In genomic region chr17:78236362-78237127, GRCh38 we compare ENCODE assay signal across 20 cellular contexts. TPM values are rescaled to one million over a fixed set of nuclear protein-coding genes. Genes with fewer than 3 reads are reported as not detected.
A peak's percentile ranks its signal among the peaks of the same experiment; 100 is the strongest.
DNase-seq lines count a peak whose midpoint lies in the region; ATAC-seq, FAIRE-seq and TF ChIP-seq lines count a peak whose summit lies in the region.
"Had no signal": no experiment of that assay in that cellular context is flagged by ENCODE, and none has a peak within 500 bp of the region (broad histone marks: within the 10 kb centered on the region; RNA-seq: fewer than 3 reads in every experiment).

No MANE protein-coding gene starts in this region.

- peaks cover 11 to 60% of the 10 kb centered on the region in 2 experiments; a peak in 4 of 5 replicates for H3K4me1 ChIP-seq in K562 (replicated peaks in 1 of 2; ENCODE audit: control insufficient read depth in 2 of 2, insufficient read depth in 2 of 2, low read length in 2 of 2)

- FAIRE-seq in K562 (lab: Jason Lieb, UNC): no peak

- BruUV-seq in K562 (replicated peaks; lab: Mats Ljungman, UMichigan): no TSS peak

- TF ChIP-seq RAD21 in K562 (CRISPR knock-in tag; conservative IDR thresholded peaks at IDR 0.05 in 1 of 2, IDR thresholded peaks at IDR 0.05 in 1 of 2): no peak

- H2AFZ ChIP-seq in K562 (ENCODE audit: low read depth, low read length): no peak overlapping the region
- H2AFZ ChIP-seq: GM23338 had no signal

- POLR2A ChIA-PET in K562 (lab: Yijun Ruan, JAX): interaction anchor here (0.6 to 4.0 kb wide), 6 partner anchors 9 to 226 kb away, joined by 3 to 14 read pairs (median 5); no protein-coding TSS in a partner anchor

- TF ChIP-seq CTCF in K562 (IDR thresholded peaks at IDR 0.05 in 2 of 3, conservative IDR thresholded peaks at IDR 0.05 in 1 of 3; ENCODE audit: insufficient read depth in 2 of 3, low read depth in 1 of 3, low read length in 3 of 3): no peak

- H4K20me1 ChIP-seq in K562 (replicated peaks; ENCODE audit: control insufficient read depth, insufficient read depth, low read length): no peaks in the 10 kb centered on the region

- H3K4me2 ChIP-seq in K562 (ENCODE audit: insufficient read depth, low read length): no peak overlapping the region
- H3K4me2 ChIP-seq: GM23338 had no signal

- no peak for TF ChIP-seq EP300 in K562 (IDR thresholded peaks at IDR 0.05; ENCODE audit: low read length)

- H3K36me3 ChIP-seq in K562 (ENCODE audit: control insufficient read depth, insufficient read depth, low read length): no peaks in the 10 kb centered on the region

- H3K27me3 ChIP-seq in K562 (ENCODE audit: control insufficient read depth in 2 of 2, insufficient read depth in 2 of 2, low read length in 2 of 2) (no peaks in the 10 kb centered on the region), layer of hippocampus (ENCODE audit: control insufficient read depth, insufficient read depth, low read length) (peaks cover 3% of the 10 kb centered on the region)

- no peak overlapping the region for H3K4me3 ChIP-seq in K562
- H3K4me3 ChIP-seq: GM23338 had no signal

- intact Hi-C loops in K562 (cut with micrococcal nuclease): no loop called here

- H3K27ac ChIP-seq in K562 (ENCODE audit: extremely low read depth, low read depth, low read length) (no peak overlapping the region), layer of hippocampus (ENCODE audit: low read depth, low read length) (peak overlapping the region; percentile 100), substantia nigra (ENCODE audit: low read depth, low read length, poor library complexity, severe bottlenecking) (peak overlapping the region; percentile 99)

- 82% methylated on average over 18 of the region's 20 CpGs for WGBS in K562 (ENCODE audit: insufficient coverage, low coverage, missing lambda C conversion rate)

- no peak for TF ChIP-seq POLR2A in K562 (conservative IDR thresholded peaks at IDR 0.05)

- no peaks in the 10 kb centered on the region for H3K79me2 ChIP-seq in K562 (ENCODE audit: control insufficient read depth, insufficient read depth, low read length)

- CTCF ChIA-PET in K562 (lab: Yijun Ruan, JAX; ENCODE audit: low intra/inter-chr PET ratio): no interaction called here

- ATAC-seq in K562: no peak
- ATAC-seq in stimulated activated naive CD8-positive, alpha-beta T cell treated with anti-CD3 and anti-CD28 coated beads, Interleukin-15, Interleukin-2, amounts not matched to agents 100 U/mL and 50 U/mL, for 24 hours: no peak
- ATAC-seq: GM23338, Panc1, Right ventricle myocardium inferior, SK-N-SH treated with all-trans-retinoic acid at 6 μM for 48 hours had no signal

- DNase-seq in NCI-H82 (lab: John Stamatoyannopoulos, UW) (peak; percentile 92), K562 (ENCODE audit: extremely low read depth in 1 of 4, low spot score in 3 of 4) (no peak), substantia nigra (lab: John Stamatoyannopoulos, UW) (no peak), germinal center (ENCODE audit: low spot score) (no peak), COLO829 (ENCODE audit: low spot score) (no peak)
- no peak for DNase-seq in stimulated activated naive CD8-positive, alpha-beta T cell treated with anti-CD3 and anti-CD28 coated beads, Interleukin-15, Interleukin-2, amounts not matched to agents 100 U/mL and 50 U/mL, for 24 hours
- DNase-seq: ACHN; AML-193; Calu3; CD4-positive, alpha-beta T cell; DMS53; MV-4-11; NCI-H1417; NCI-H1930; NCI-H748 treated with DMSO at 0.1 percent for 48 hours had no signal

- in situ Hi-C loops in K562 (cut with MboI): no loop called here

- peak overlapping the region in 1 of 2 experiments; percentile 37; a peak in 2 of 4 replicates for H3K9ac ChIP-seq in K562 (ENCODE audit: insufficient read depth in 1 of 2, low read depth in 2 of 2, low read length in 2 of 2)

- H3K9me1 ChIP-seq in K562 (ENCODE audit: control insufficient read depth, insufficient read depth, low read length): peaks cover 6% of the 10 kb centered on the region

- no peaks in the 10 kb centered on the region for H3K9me3 ChIP-seq in K562 (replicated peaks; ENCODE audit: control insufficient read depth, insufficient read depth, low read depth, low read length)

TF ChIP-seq in K562, 482 proteins besides CTCF, POLR2A, EP300 and RAD21 (continues in another document):
- TF ChIP-seq HNRNPH1 (optimal IDR thresholded peaks at IDR 0.05; ENCODE audit: low read depth, low read length): no peak

RNA-seq across cellular contexts. Expression of gene TMEM235, which starts 5.1 kb away (rescaled TPM):
- not detected in 2 replicates for total RNA-seq in K562 (2011; cell fraction: chromatin; rRNA removed; ENCODE audit: low replicate concordance)
- 0.17 TPM in 1 of 2 replicates, not detected in the other for total RNA-seq in K562 (2011; cell fraction: nucleolus; rRNA removed)
- not detected in 2 replicates for total RNA-seq in K562 (2011; cell fraction: nucleoplasm; rRNA removed)
- total RNA-seq in K562 (2014; rRNA removed) (not detected in 2 replicates), K562 (2014; rRNA removed; fragmentation: Illumina TruSeq; extraction: Trizol) (not detected in 2 replicates), K562 (2015; rRNA removed; fragmentation: Illumina TruSeq; extraction: Trizol) (not detected in 2 replicates), K562 (2021) (not detected in 2 replicates)
- polyA plus RNA-seq in K562 (2011; rRNA removed) (not detected in 2 replicates), K562 (2014; fragmentation: Illumina TruSeq; extraction: Trizol) (not detected in 2 replicates), K562 (2014; fragmentation: Nextera tagmentation; extraction: Ambion mirVana) (not detected), K562 (2014; rRNA removed) (not detected in 2 replicates)
- not detected in 2 replicates for polyA plus RNA-seq in K562 (2011; cell fraction: cytosol; rRNA removed)
- not detected in 2 replicates for polyA plus RNA-seq in K562 (2011; cell fraction: nucleus; rRNA removed)
- polyA plus RNA-seq in K562 (2012): not detected in 2 replicates
- polyA minus RNA-seq in K562 (2011; rRNA and poly(A)+ RNA removed): not detected in 2 replicates
- not detected in 2 replicates for polyA minus RNA-seq in K562 (2011; cell fraction: cytosol; rRNA and poly(A)+ RNA removed)
- polyA minus RNA-seq in K562 (2011; cell fraction: nucleus; rRNA and poly(A)+ RNA removed): not detected in 2 replicates
- total RNA-seq: Calu3; CD4-positive, alpha-beta T cell; GM23338; Right ventricle myocardium inferior had no signal
- polyA plus RNA-seq: GM23338 had no signal

RNA-seq across cellular contexts. Expression of gene BIRC5, which starts 22.5 kb away (rescaled TPM):
- 88.6 and 104 TPM in 2 replicates for total RNA-seq in K562 (2011; cell fraction: chromatin; rRNA removed; ENCODE audit: low replicate concordance)
- total RNA-seq in K562 (2011; cell fraction: nucleolus; rRNA removed): 92.8 and 99.1 TPM in 2 replicates
- total RNA-seq in K562 (2011; cell fraction: nucleoplasm; rRNA removed): 114 and 121 TPM in 2 replicates
- total RNA-seq in K562 (2014; rRNA removed) (114 and 140 TPM in 2 replicates), K562 (2014; rRNA removed; fragmentation: Illumina TruSeq; extraction: Trizol) (79.1 and 79.9 TPM in 2 replicates), K562 (2015; rRNA removed; fragmentation: Illumina TruSeq; extraction: Trizol) (101 and 106 TPM in 2 replicates), K562 (2021) (101 and 104 TPM in 2 replicates)
- polyA plus RNA-seq in K562 (2011; rRNA removed) (61.4 and 64.4 TPM in 2 replicates), K562 (2014; fragmentation: Illumina TruSeq; extraction: Trizol) (74.6 and 88.8 TPM in 2 replicates), K562 (2014; fragmentation: Nextera tagmentation; extraction: Ambion mirVana) (100 to 1,000 TPM in 1 of 2 experiments, 10 to 100 TPM in 1; 98.2 to 107 TPM), K562 (2014; rRNA removed) (127 and 155 TPM in 2 replicates)
- 55.7 and 67.4 TPM in 2 replicates for polyA plus RNA-seq in K562 (2011; cell fraction: cytosol; rRNA removed)
- polyA plus RNA-seq in K562 (2011; cell fraction: nucleus; rRNA removed): 37.3 and 40.7 TPM in 2 replicates
- polyA plus RNA-seq in K562 (2012): 67.7 and 78.4 TPM in 2 replicates
- 83.8 and 87.5 TPM in 2 replicates for polyA minus RNA-seq in K562 (2011; rRNA and poly(A)+ RNA removed)
- 34.3 and 38.4 TPM in 2 replicates for polyA minus RNA-seq in K562 (2011; cell fraction: cytosol; rRNA and poly(A)+ RNA removed)
- 36.9 and 58.9 TPM in 2 replicates for polyA minus RNA-seq in K562 (2011; cell fraction: nucleus; rRNA and poly(A)+ RNA removed)

RNA-seq across cellular contexts. Expression of gene AFMID, which starts 49.4 kb away (rescaled TPM):
- 125 and 253 TPM in 2 replicates for total RNA-seq in K562 (2011; cell fraction: chromatin; rRNA removed; ENCODE audit: low replicate concordance)
- 134 and 153 TPM in 2 replicates for total RNA-seq in K562 (2011; cell fraction: nucleolus; rRNA removed)
- 139 and 167 TPM in 2 replicates for total RNA-seq in K562 (2011; cell fraction: nucleoplasm; rRNA removed)
- 68.1 and 101 TPM in 2 replicates for total RNA-seq in K562 (2014; rRNA removed)
- total RNA-seq in K562 (2014; rRNA removed; fragmentation: Illumina TruSeq; extraction: Trizol): 63.4 and 70.4 TPM in 2 replicates
- 61.8 and 62.1 TPM in 2 replicates for total RNA-seq in K562 (2015; rRNA removed; fragmentation: Illumina TruSeq; extraction: Trizol)
- total RNA-seq in K562 (2021): 67.3 and 74.0 TPM in 2 replicates
- 73.8 and 74.4 TPM in 2 replicates for polyA plus RNA-seq in K562 (2011; rRNA removed)
- polyA plus RNA-seq in K562 (2011; cell fraction: cytosol; rRNA removed): 85.6 and 94.0 TPM in 2 replicates
- 83.1 and 130 TPM in 2 replicates for polyA plus RNA-seq in K562 (2011; cell fraction: nucleus; rRNA removed)
- polyA plus RNA-seq in K562 (2012): 61.5 and 73.9 TPM in 2 replicates
- polyA plus RNA-seq in K562 (2014; fragmentation: Illumina TruSeq; extraction: Trizol): 119 and 133 TPM in 2 replicates
- polyA plus RNA-seq in K562 (2014; fragmentation: Nextera tagmentation; extraction: Ambion mirVana): 100 to 1,000 TPM in 1 of 2 experiments, 10 to 100 TPM in 1; 80.3 to 188 TPM
- polyA plus RNA-seq in K562 (2014; rRNA removed): 95.7 and 110 TPM in 2 replicates
- 81.4 and 85.1 TPM in 2 replicates for polyA minus RNA-seq in K562 (2011; rRNA and poly(A)+ RNA removed)
- polyA minus RNA-seq in K562 (2011; cell fraction: cytosol; rRNA and poly(A)+ RNA removed): 32.2 and 35.0 TPM in 2 replicates
- 27.0 and 36.4 TPM in 2 replicates for polyA minus RNA-seq in K562 (2011; cell fraction: nucleus; rRNA and poly(A)+ RNA removed)

RNA-seq across cellular contexts. Expression of gene TK1, which starts 49.7 kb away (rescaled TPM):
- 24.3 and 89.6 TPM in 2 replicates for total RNA-seq in K562 (2011; cell fraction: chromatin; rRNA removed; ENCODE audit: low replicate concordance)
- 88.4 and 100 TPM in 2 replicates for total RNA-seq in K562 (2011; cell fraction: nucleolus; rRNA removed)
- 53.4 and 62.0 TPM in 2 replicates for total RNA-seq in K562 (2011; cell fraction: nucleoplasm; rRNA removed)
- 195 and 231 TPM in 2 replicates for total RNA-seq in K562 (2014; rRNA removed)
- 45.0 and 59.5 TPM in 2 replicates for total RNA-seq in K562 (2014; rRNA removed; fragmentation: Illumina TruSeq; extraction: Trizol)
- total RNA-seq in K562 (2015; rRNA removed; fragmentation: Illumina TruSeq; extraction: Trizol): 97.7 and 98.0 TPM in 2 replicates
- total RNA-seq in K562 (2021): 198 TPM in 2 replicates
- 123 and 130 TPM in 2 replicates for polyA plus RNA-seq in K562 (2011; rRNA removed)
- 232 and 546 TPM in 2 replicates for polyA plus RNA-seq in K562 (2011; cell fraction: cytosol; rRNA removed)
- 82.4 and 119 TPM in 2 replicates for polyA plus RNA-seq in K562 (2011; cell fraction: nucleus; rRNA removed)
- polyA plus RNA-seq in K562 (2012): 204 and 231 TPM in 2 replicates
- 103 and 216 TPM in 2 replicates for polyA plus RNA-seq in K562 (2014; fragmentation: Illumina TruSeq; extraction: Trizol)
- polyA plus RNA-seq in K562 (2014; fragmentation: Nextera tagmentation; extraction: Ambion mirVana): 10 to 100 TPM in 1 of 2 experiments, 1 to 10 TPM in 1; 8.4 to 29.9 TPM
- 192 and 280 TPM in 2 replicates for polyA plus RNA-seq in K562 (2014; rRNA removed)
- polyA minus RNA-seq in K562 (2011; rRNA and poly(A)+ RNA removed): 86.2 and 149 TPM in 2 replicates
- polyA minus RNA-seq in K562 (2011; cell fraction: cytosol; rRNA and poly(A)+ RNA removed): 121 and 135 TPM in 2 replicates
- polyA minus RNA-seq in K562 (2011; cell fraction: nucleus; rRNA and poly(A)+ RNA removed): 32.2 and 35.5 TPM in 2 replicates
